In the genomic region with DNA sequence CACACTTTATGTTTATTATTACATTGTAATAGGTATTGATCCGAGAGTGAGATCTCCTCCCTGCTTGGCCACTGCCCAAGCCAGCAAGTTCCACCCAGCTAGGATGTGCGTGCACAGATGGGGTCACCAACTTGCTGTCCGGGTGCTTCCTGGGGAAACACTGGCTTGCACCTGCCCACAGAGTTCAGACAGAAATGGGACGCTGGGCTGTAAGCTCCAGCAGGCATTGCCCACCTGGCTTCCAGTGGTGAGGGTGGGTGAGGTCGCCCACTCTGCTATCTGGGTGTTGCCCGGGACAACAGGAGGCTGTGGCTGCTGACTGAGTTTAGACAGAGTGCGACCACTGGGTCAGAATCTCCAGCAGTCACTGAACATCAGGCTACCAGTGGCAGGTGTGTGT, we compare ENCODE assay signal across 22 cellular contexts.
"Had no signal": no experiment of that assay in that cellular context is flagged by ENCODE, and none has a peak within 500 bp of the region (broad histone marks: within the 10 kb centered on the region; RNA-seq: fewer than 3 reads in every experiment).

No MANE protein-coding gene starts in this region.

- H3K9me3 ChIP-seq: Peyer's patch had no signal

- DNase-seq: activated CD4-positive, alpha-beta memory T cell treated with anti-CD3 and anti-CD28 coated beads, Interleukin-2, amount 10 ng/mL, durations not matched to agents 7 days and 5 days; activated CD4-positive, alpha-beta T cell treated with anti-CD3 and anti-CD28 coated beads for 36 hours; activated CD4-positive, alpha-beta T cell treated with anti-CD3 and anti-CD28 coated beads, Interleukin-2, amount 50 U/mL, for 1 hour; activated CD8-positive, alpha-beta memory T cell treated with anti-CD3 and anti-CD28 coated beads, Interleukin-2, amount 50 U/mL, for 4 hours; activated gamma-delta T cell treated with Interleukin-2 at 50 U/mL for 16 hours; activated naive CD4-positive, alpha-beta T cell treated with anti-CD3 and anti-CD28 coated beads, Interleukin-2, amount 10 ng/mL, durations not matched to agents 7 days and 5 days; activated naive CD8-positive, alpha-beta T cell treated with anti-CD3 and anti-CD28 coated beads for 36 hours; activated T-cell treated with anti-CD3 and anti-CD28 coated beads, Interleukin-2, amount 50 U/mL, for 72 hours; Karpas-422; NCI-H1417; NCI-H1930; NCI-H2171; NCI-H226; NCI-H526; NCI-H774; NK-92 treated with Interleukin-12 subunit alpha and Interleukin-12 subunit beta, amount 100 ng/mL, for 24 hours; Peyer's patch; SHP77 treated with DMSO at 0.1 percent for 48 hours; T-helper 1 cell; WERI-Rb-1 had no signal

- H3K27me3 ChIP-seq: Peyer's patch had no signal

- H3K27ac ChIP-seq: Peyer's patch, RWPE1, WERI-Rb-1 had no signal

- H3K4me3 ChIP-seq: K562, Peyer's patch had no signal

- FAIRE-seq: K562 had no signal

- H3K36me3 ChIP-seq: Peyer's patch, WERI-Rb-1 had no signal

- ATAC-seq: activated CD4-positive, alpha-beta T cell treated with anti-CD3 and anti-CD28 coated beads for 36 hours; activated T-cell treated with anti-CD3 and anti-CD28 coated beads, Interleukin-2, amount 50 U/mL, for 72 hours; K562 had no signal

- H3K4me1 ChIP-seq: Peyer's patch had no signal
